In genomic region chr3:79976466-79976865, GRCh38 we compare ENCODE assay signal across 15 cellular contexts.
"Had no signal": no experiment of that assay in that cellular context is flagged by ENCODE, and none has a peak within 500 bp of the region (broad histone marks: within the 10 kb centered on the region; RNA-seq: fewer than 3 reads in every experiment).

No MANE protein-coding gene starts in this region.

- H3K36me3 ChIP-seq: breast epithelium, neutrophil, tibial artery, uterus had no signal

- DNase-seq: activated CD4-positive, alpha-beta T cell treated with anti-CD3 and anti-CD28 coated beads, Interleukin-2, amount 50 U/mL, for 48 hours; activated T-cell treated with anti-CD3 and anti-CD28 coated beads, Interleukin-2, amount 50 U/mL, for 1 hour; amniotic stem cell; endodermal cell; islet precursor cell; midbrain; naive B cell; posterior cingulate gyrus; retina; stimulated activated CD4-positive, alpha-beta T cell treated with anti-CD3 and anti-CD28 coated beads, Interleukin-4, amount 100 ng/mL, for 1 hour; stimulated activated naive CD4-positive, alpha-beta T cell; tibial artery; uterus had no signal

- H3K27me3 ChIP-seq: breast epithelium, neutrophil, tibial artery, uterus had no signal

- H3K4me3 ChIP-seq: breast epithelium, tibial artery, uterus had no signal

- H3K9me3 ChIP-seq: breast epithelium, neutrophil, uterus had no signal

- H3K27ac ChIP-seq: breast epithelium, neutrophil, tibial artery, uterus had no signal

- H3K4me1 ChIP-seq: breast epithelium, uterus had no signal
